ENCODE assay signal across 1 cellular context in the genomic region with DNA sequence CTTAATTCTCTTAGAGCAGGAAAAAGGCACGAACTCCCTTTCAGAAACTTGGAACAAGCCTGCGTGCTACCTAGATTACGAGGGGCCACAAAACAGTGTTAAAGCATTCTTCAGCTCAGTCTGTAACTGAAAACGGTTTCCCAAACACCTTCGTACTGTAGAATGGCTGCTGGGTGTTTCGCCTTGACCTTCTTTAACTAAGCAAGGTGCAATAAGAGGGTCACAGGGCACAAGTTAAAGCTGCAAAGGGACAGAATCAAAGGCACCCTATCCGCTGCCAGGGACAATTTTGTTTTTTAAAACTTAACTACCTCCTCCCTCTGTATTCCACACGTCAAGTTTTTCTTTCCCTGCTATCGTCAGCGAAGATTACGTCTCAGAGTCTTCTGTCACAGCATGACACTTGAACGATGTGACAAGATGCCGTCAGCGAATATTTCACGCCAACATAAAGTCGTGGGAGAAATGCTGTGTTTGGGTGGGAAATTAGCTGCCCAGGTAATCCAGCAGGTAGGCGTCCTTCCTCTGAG.
TF ChIP-seq lines count a peak whose summit lies in the region.

No MANE protein-coding gene starts in this region.

TF ChIP-seq in H1, 55 proteins besides CTCF, POLR2A, EP300 and RAD21:
- TF ChIP-seq FOSL1 (IDR thresholded peaks at IDR 0.05; ENCODE audit: insufficient read depth, low read depth, low read length): no peak
- peak in 1 of 2 experiments; percentile 38; a peak in 1 of 4 replicates for TF ChIP-seq HDAC2 (IDR thresholded peaks at IDR 0.05; ENCODE audit: borderline replicate concordance in 1 of 2, low read depth in 2 of 2, low read length in 2 of 2)
- TF ChIP-seq HDAC6 (IDR thresholded peaks at IDR 0.05; ENCODE audit: low read depth, low read length): no peak
TF ChIP-seq in H1: peak in this region for 1.
